8 cellular contexts compared by ENCODE assay signal in the genomic region with DNA sequence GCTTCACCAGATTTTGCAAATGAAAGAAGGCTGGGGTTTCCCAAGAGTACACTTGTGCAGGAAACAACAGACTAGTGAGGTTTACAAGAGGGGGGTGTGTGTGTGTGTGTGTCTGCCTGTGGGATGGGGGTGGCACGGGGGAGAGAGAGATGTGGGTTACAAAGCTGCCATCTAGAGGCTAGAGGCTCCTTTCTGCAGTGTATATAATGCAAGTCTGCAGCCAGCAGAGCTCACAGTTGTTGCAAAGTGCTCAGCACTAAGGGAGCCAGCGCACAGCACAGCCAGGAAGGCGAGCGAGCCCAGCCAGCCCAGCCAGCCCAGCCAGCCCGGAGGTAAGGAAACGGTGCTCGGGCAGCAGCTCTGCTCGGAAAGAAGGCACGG. TPM values are rescaled to one million over a fixed set of nuclear protein-coding genes. Genes with fewer than 3 reads are reported as not detected.
DNase-seq lines count a peak whose midpoint lies in the region; FAIRE-seq and TF ChIP-seq lines count a peak whose summit lies in the region.

Gene ACKR3, plus strand, starts transcription at position 233 of the 381 bp plus-strand sequence. CDS start 10,641 bp downstream, outside the sequence.

- no peaks in the 10 kb centered on the region for H3K27me3 ChIP-seq in bronchial epithelial cell (ENCODE audit: control insufficient read depth, insufficient read depth, low read length)

- peak within 1 kb of the TSS; percentile 71 to 79 for H3K27ac ChIP-seq in kidney (ENCODE audit: low read depth in 2 of 2, low read length in 2 of 2)

- H3K9ac ChIP-seq in kidney (ENCODE audit: low read length in 2 of 2) = peak within 1 kb of the TSS in 1 of 2 donors; percentile 72

- H3K4me3 ChIP-seq in bronchial epithelial cell (ENCODE audit: low read depth, low read length) = peak within 1 kb of the TSS; percentile 46
- peak within 1 kb of the TSS; percentile 71 to 84 for H3K4me3 ChIP-seq in kidney (ENCODE audit: low read length in 2 of 2)

- no peak within 1 kb of the TSS for H3K4me3 Mint-ChIP-seq in HFFc6

- H3K36me3 ChIP-seq in bronchial epithelial cell (ENCODE audit: control insufficient read depth, insufficient read depth, low read length) = peaks cover 2% of the 10 kb centered on the region
- no peaks in the 10 kb centered on the region for H3K36me3 ChIP-seq in kidney (ENCODE audit: control insufficient read depth in 1 of 2, insufficient read depth in 2 of 2, low read length in 2 of 2)

- H3K9me3 ChIP-seq in kidney (ENCODE audit: control insufficient read depth in 1 of 2, low read length in 2 of 2) = no peaks in the 10 kb centered on the region

- FAIRE-seq in bronchial epithelial cell (lab: Jason Lieb, UNC) = no peak
- no peak for FAIRE-seq in kidney (lab: Jason Lieb, UNC)

- H3K4me1 Mint-ChIP-seq in HFFc6 (ENCODE audit: low read depth) = no peaks in the 10 kb centered on the region; the same call in 1 of the 2 replicates

- TF ChIP-seq CTCF in GM12872 (IDR thresholded peaks at IDR 0.05; ENCODE audit: insufficient read depth, low read depth, low read length) (peak; percentile 71), HFFc6 (IDR thresholded peaks at IDR 0.05) (peak; percentile 23; the same call in 1 of the 2 replicates), bronchial epithelial cell (IDR thresholded peaks at IDR 0.05; ENCODE audit: insufficient read depth, low read length, severe bottlenecking) (peak; percentile 71), kidney (IDR thresholded peaks at IDR 0.05; ENCODE audit: borderline replicate concordance, extremely low read depth, insufficient read depth) (peak; percentile 59)

- DNase-seq in HFFc6 = peak; percentile 42
- DNase-seq in NCI-H1436 (lab: John Stamatoyannopoulos, UW) = peak; percentile 67
- DNase-seq in UCSD-AML1 (lab: John Stamatoyannopoulos, UW; ENCODE audit: unreplicated experiment) = peak; percentile 70
- DNase-seq in bronchial epithelial cell (ENCODE audit: low read depth) = peak; percentile 86
- peak; percentile 83 for DNase-seq in kidney
- DNase-seq in stimulated activated CD4-positive, alpha-beta T cell treated with anti-CD3 and anti-CD28 coated beads, Interleukin-12 subunit alpha, Interleukin-12 subunit beta, amount 100 ng/mL, for 48 hours (ENCODE audit: low read depth in 2 of 3, low spot score in 1 of 3) = peak in 2 of 3 donors; percentile 34 to 36
- no peak for DNase-seq in LoVo (ENCODE audit: low spot score)

- intact Hi-C loops in kidney (cut with DNase I) = no loop called here

- H3K27me3 Mint-ChIP-seq in HFFc6 (ENCODE audit: insufficient read depth) = peaks cover 26% of the 10 kb centered on the region; the same call in 1 of the 2 replicates

- H3K9me3 Mint-ChIP-seq in HFFc6 = no peaks in the 10 kb centered on the region; the same call in 1 of the 2 replicates

- H3K27ac Mint-ChIP-seq in HFFc6 = no peak within 1 kb of the TSS

- no peaks in the 10 kb centered on the region for H3K36me3 Mint-ChIP-seq in HFFc6 (ENCODE audit: low read depth)

- H3K4me1 ChIP-seq in kidney (ENCODE audit: control insufficient read depth in 1 of 2, insufficient read depth in 1 of 2, low read depth in 1 of 2, low read length in 2 of 2) = peaks cover 3 to 25% of the 10 kb centered on the region in 2 donors

RNA-seq across cellular contexts. Expression of gene ACKR3, which starts in this region (rescaled TPM):
- total RNA-seq in HFFc6 (2021; fragmentation: NEBNext Ultra II Directional; extraction: Animal tissue kit (Norgen Biotek cat#: 25700)) = under 1 TPM in 1 of 6 experiments, not detected in 5; 0.12 TPM
- total RNA-seq in bronchial epithelial cell = 17.9 and 22.0 TPM in 2 replicates
- 8.7 TPM for total RNA-seq in kidney
- 6.9 TPM for polyA plus RNA-seq in kidney (ENCODE audit: insufficient read depth, low read depth, low replicate concordance)

Comparison
In these comparisons a context has a peak if more than half of its experiments do, and no peak if none do; other contexts are left out.
1. Peak in DNase-seq in HFFc6; RNA of the gene not detected or under 1 TPM.